In the genomic region with DNA sequence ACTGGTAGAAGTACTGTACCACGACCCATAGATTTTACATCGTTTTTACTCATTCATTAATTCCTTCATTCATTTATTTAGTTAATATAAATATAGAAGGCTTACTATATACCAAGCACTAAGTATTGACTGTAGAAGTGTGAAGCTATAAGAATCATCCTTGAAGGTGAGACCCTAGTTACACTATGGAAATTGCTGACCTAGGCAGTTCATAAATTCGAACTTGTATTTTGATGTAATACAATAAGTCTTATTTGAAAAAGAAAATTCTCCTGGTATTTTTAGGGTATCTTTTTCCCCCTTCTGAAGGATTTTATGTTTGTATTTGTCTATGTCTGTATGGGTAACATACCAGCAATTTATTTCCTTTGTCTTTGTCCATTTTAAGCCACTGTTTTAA, we compare ENCODE assay signal across 20 cellular contexts.
DNase-seq lines count a peak whose midpoint lies in the region; ATAC-seq, FAIRE-seq and TF ChIP-seq lines count a peak whose summit lies in the region.
"Had no signal": no experiment of that assay in that cellular context is flagged by ENCODE, and none has a peak within 500 bp of the region (broad histone marks: within the 10 kb centered on the region; RNA-seq: fewer than 3 reads in every experiment).

No MANE protein-coding gene starts in this region.

- TF ChIP-seq RAD21 in A549 (conservative IDR thresholded peaks at IDR 0.05 in 1 of 2, IDR thresholded peaks at IDR 0.05 in 1 of 2), result no peak
- no peak for TF ChIP-seq RAD21 in IMR-90 (IDR thresholded peaks at IDR 0.05; ENCODE audit: low read length)
- TF ChIP-seq RAD21 in H1 (IDR thresholded peaks at IDR 0.05 in 1 of 2, conservative IDR thresholded peaks at IDR 0.05 in 1 of 2; ENCODE audit: low read depth in 2 of 2, low read length in 2 of 2), result no peak

- H3K4ac ChIP-seq in IMR-90 (ENCODE audit: low read depth, low read length) (no peak overlapping the region), H1 (replicated peaks; ENCODE audit: insufficient read length, low read depth, low read length) (no peak overlapping the region)

- H3K36me3 ChIP-seq in IMR-90 (ENCODE audit: control insufficient read depth, insufficient read depth, low read length) (no peaks in the 10 kb centered on the region), H1 (ENCODE audit: control insufficient read depth in 2 of 4, insufficient read depth in 4 of 4, low read length in 3 of 4) (no peaks in the 10 kb centered on the region)
- H3K36me3 ChIP-seq: BLaER1 treated with 17β-estradiol and CSF1 and Interleukin-3, amounts not matched to agents 10 nM and 100 nM had no signal

- H3K9me3 ChIP-seq in A549 (no peaks in the 10 kb centered on the region), IMR-90 (ENCODE audit: control insufficient read depth, insufficient read depth, low read length) (peaks cover 4% of the 10 kb centered on the region; the same call in 1 of the 2 replicates), H1 (ENCODE audit: insufficient read depth in 2 of 2, low read depth in 1 of 2, low read length in 1 of 2) (no peaks in the 10 kb centered on the region; a peak in 1 of 4 replicates)
- H3K9me3 ChIP-seq: Caco-2 had no signal

- H4K8ac ChIP-seq in IMR-90 (ENCODE audit: low read depth in 2 of 2, low read length in 2 of 2) (no peak overlapping the region), H1 (ENCODE audit: extremely low read depth, insufficient read depth, low read length) (no peak overlapping the region)

- H3K18ac ChIP-seq in IMR-90 (ENCODE audit: low read depth, low read length), result no peak overlapping the region
- H3K18ac ChIP-seq in H1 (ENCODE audit: extremely low read depth, low read length), result no peak overlapping the region

- no peaks in the 10 kb centered on the region for H3K27me3 ChIP-seq in IMR-90 (ENCODE audit: control insufficient read depth, insufficient read depth, low read length)
- H3K27me3 ChIP-seq in H1 (replicated peaks in 1 of 4; ENCODE audit: control insufficient read depth in 3 of 4, extremely low read depth in 1 of 4, insufficient read depth in 3 of 4, low read length in 3 of 4), result no peaks in the 10 kb centered on the region
- H3K27me3 ChIP-seq: BLaER1 treated with 17β-estradiol and CSF1 and Interleukin-3, amounts not matched to agents 10 nM and 100 nM had no signal

- H3K14ac ChIP-seq in IMR-90 (replicated peaks; ENCODE audit: low read depth, low read length) (no peak overlapping the region), H1 (ENCODE audit: insufficient read length) (no peak overlapping the region)

- no TSS peak for BruUV-seq in IMR-90 (replicated peaks; lab: Mats Ljungman, UMichigan)

- POLR2A ChIA-PET in A549 (lab: Yijun Ruan, JAX) (no interaction called here), IMR-90 (lab: Charles Lee; ENCODE audit: unreplicated experiment) (no interaction called here), H1 (lab: Charles Lee; ENCODE audit: partially characterized antibody) (no interaction called here)

- H2AFZ ChIP-seq in IMR-90 (replicated peaks; ENCODE audit: low read length, poor library complexity) (no peak overlapping the region), H1 (ENCODE audit: low read length) (no peak overlapping the region)

- DNase-seq in A549 (ENCODE audit: low read depth in 1 of 2, low spot score in 1 of 2) (no peak), IMR-90 (no peak), H1 (ENCODE audit: low read depth in 1 of 2, low spot score in 2 of 2) (no peak), cerebellum (ENCODE audit: low spot score) (no peak)
- DNase-seq: 8988T; AML-193; Caco-2; Calu3; CD4-positive, alpha-beta T cell; CD8-positive, alpha-beta T cell; DMS79 treated with DMSO at 0.1 percent for 48 hours; GF-D8 had no signal

- H2AK5ac ChIP-seq in IMR-90 (ENCODE audit: low read depth, low read length) (no peak overlapping the region), H1 (ENCODE audit: low read depth, low read length) (no peak overlapping the region)

- TF ChIP-seq POLR2A in A549 (IDR thresholded peaks at IDR 0.05; ENCODE audit: low read length) (no peak), IMR-90 (IDR thresholded peaks at IDR 0.05; ENCODE audit: low read depth, low read length) (no peak), H1 (IDR thresholded peaks at IDR 0.05; ENCODE audit: control extremely low read depth in 1 of 2, low read depth in 2 of 2, low read length in 2 of 2) (no peak)

- no peak overlapping the region for H3K23ac ChIP-seq in IMR-90 (ENCODE audit: low read depth, low read length)
- H3K23ac ChIP-seq in H1 (ENCODE audit: insufficient read length), result no peak overlapping the region

- H2AK9ac ChIP-seq in IMR-90 (replicated peaks; ENCODE audit: low read depth, low read length, poor library complexity), result no peak overlapping the region

- H3K79me1 ChIP-seq in IMR-90 (ENCODE audit: low read depth in 1 of 2, low read length in 2 of 2) (no peaks in the 10 kb centered on the region), H1 (ENCODE audit: low read depth, low read length) (no peaks in the 10 kb centered on the region)

- ATAC-seq in A549, result no peak
- ATAC-seq in IMR-90 (ENCODE audit: low read depth), result no peak
- no peak for ATAC-seq in HG02938 (IDR thresholded peaks at IDR 0.05; ENCODE audit: unreplicated experiment)
- ATAC-seq: CD8-positive, alpha-beta T cell had no signal

- TF ChIP-seq EP300 in A549 (IDR thresholded peaks at IDR 0.05) (no peak), H1 (IDR thresholded peaks at IDR 0.05; ENCODE audit: borderline replicate concordance in 1 of 2, low read depth in 2 of 2, low read length in 2 of 2) (no peak)

- no peaks in the 10 kb centered on the region for H4K20me1 ChIP-seq in IMR-90 (ENCODE audit: insufficient read depth, low read length)
- no peaks in the 10 kb centered on the region for H4K20me1 ChIP-seq in H1 (replicated peaks in 1 of 2; ENCODE audit: control insufficient read depth in 1 of 2, insufficient read depth in 2 of 2, low read length in 2 of 2)
- H4K20me1 ChIP-seq: BLaER1 treated with 17β-estradiol and CSF1 and Interleukin-3, amounts not matched to agents 10 nM and 100 nM had no signal

- no peak overlapping the region for H3K27ac ChIP-seq in A549
- no peak overlapping the region for H3K27ac ChIP-seq in IMR-90 (ENCODE audit: insufficient read depth, low read length)
- H3K27ac ChIP-seq in H1 (ENCODE audit: low read depth, low read length), result no peak overlapping the region
- H3K27ac ChIP-seq: BLaER1 treated with 17β-estradiol and CSF1 and Interleukin-3, amounts not matched to agents 10 nM and 100 nM; C4-2B had no signal

- no peaks in the 10 kb centered on the region for H3K23me2 ChIP-seq in H1 (ENCODE audit: low read depth, low read length)

- no peaks in the 10 kb centered on the region for H3K79me2 ChIP-seq in H1 (ENCODE audit: control insufficient read depth in 1 of 2, insufficient read depth in 2 of 2, low read length in 2 of 2)

- H2BK15ac ChIP-seq in IMR-90 (ENCODE audit: low read depth, low read length) (no peak overlapping the region), H1 (ENCODE audit: low read length) (no peak overlapping the region)

- in situ Hi-C loops in IMR-90 (cut with MboI; ENCODE audit: low sequenced_read_pairs), result no loop called here

- TF ChIP-seq CTCF in A549 (IDR thresholded peaks at IDR 0.05) (no peak), IMR-90 (conservative IDR thresholded peaks at IDR 0.05; ENCODE audit: low read depth, low read length) (no peak), H1 (IDR thresholded peaks at IDR 0.05; ENCODE audit: control extremely low read depth in 1 of 3, insufficient read depth in 1 of 3, low read depth in 1 of 3, low read length in 3 of 3) (no peak)

- FAIRE-seq in A549 (lab: Jason Lieb, UNC), result no peak
- FAIRE-seq in H1 (lab: Jason Lieb, UNC), result no peak
- FAIRE-seq: A204.1, D721Med, G401.6, GM12891, GM19239 had no signal

- H3K4me2 ChIP-seq in A549, result no peak overlapping the region
- H3K4me2 ChIP-seq in IMR-90 (ENCODE audit: low read depth, low read length), result no peak overlapping the region
- no peak overlapping the region for H3K4me2 ChIP-seq in H1 (ENCODE audit: insufficient read depth in 1 of 2, low read depth in 2 of 2, low read length in 2 of 2)
- H3K4me2 ChIP-seq: BLaER1 treated with 17β-estradiol and CSF1 and Interleukin-3, amounts not matched to agents 10 nM and 100 nM had no signal

- no peaks in the 10 kb centered on the region for H3K9me1 ChIP-seq in IMR-90 (ENCODE audit: insufficient read depth, low read length)

- H3K4me3 ChIP-seq in A549 (no peak overlapping the region), IMR-90 (ENCODE audit: insufficient read depth, low read depth, low read length) (no peak overlapping the region), H1 (ENCODE audit: extremely low read depth in 1 of 4, insufficient read depth in 2 of 4, low read depth in 3 of 4, low read length in 4 of 4) (no peak overlapping the region)
- H3K4me3 ChIP-seq: BLaER1 treated with 17β-estradiol and CSF1 and Interleukin-3, amounts not matched to agents 10 nM and 100 nM had no signal

- H4K91ac ChIP-seq in IMR-90 (ENCODE audit: insufficient read depth, low read depth, low read length), result no peak overlapping the region
- H4K91ac ChIP-seq in H1 (replicated peaks; ENCODE audit: insufficient read length, low read length), result no peak overlapping the region

- H4K5ac ChIP-seq in IMR-90 (ENCODE audit: low read depth, low read length), result no peak overlapping the region
- H4K5ac ChIP-seq in H1 (ENCODE audit: insufficient read length, low read depth, low read length), result no peak overlapping the region

- no peaks in the 10 kb centered on the region for H3K4me1 ChIP-seq in A549
- H3K4me1 ChIP-seq in IMR-90 (ENCODE audit: control insufficient read depth, insufficient read depth, low read length), result no peaks in the 10 kb centered on the region
- no peaks in the 10 kb centered on the region for H3K4me1 ChIP-seq in H1 (replicated peaks in 1 of 4; ENCODE audit: control insufficient read depth in 3 of 4, insufficient read depth in 4 of 4, low read length in 3 of 4)
- H3K4me1 ChIP-seq: BLaER1 treated with 17β-estradiol and CSF1 and Interleukin-3, amounts not matched to agents 10 nM and 100 nM; Caco-2 had no signal

- dilution Hi-C loops in IMR-90 (cut with HindIII; ENCODE audit: low sequenced_read_pairs, unreplicated experiment), result no loop called here

- H2BK5ac ChIP-seq in IMR-90 (ENCODE audit: low read depth, low read length, poor library complexity, severe bottlenecking) (no peak overlapping the region), H1 (ENCODE audit: low read depth, low read length) (no peak overlapping the region)

- no peak overlapping the region for H2BK120ac ChIP-seq in IMR-90 (ENCODE audit: low read depth, low read length)
- H2BK120ac ChIP-seq in H1 (replicated peaks; ENCODE audit: low read depth, low read length), result no peak overlapping the region

- H3K56ac ChIP-seq in IMR-90 (ENCODE audit: extremely low read depth, insufficient read depth, low read length), result no peak overlapping the region
- no peak overlapping the region for H3K56ac ChIP-seq in H1 (replicated peaks; ENCODE audit: insufficient read length, low read depth, low read length)

- no peak overlapping the region for H2BK20ac ChIP-seq in IMR-90 (ENCODE audit: low read depth, low read length)
- H2BK20ac ChIP-seq in H1 (ENCODE audit: low read length), result no peak overlapping the region

- CTCF ChIA-PET in A549 (lab: Yijun Ruan, JAX) (no interaction called here), IMR-90 (lab: Yijun Ruan, JAX) (no interaction called here), H1 (lab: Charles Lee; ENCODE audit: partially characterized antibody) (no interaction called here)

- no peak overlapping the region for H2BK12ac ChIP-seq in H1 (ENCODE audit: low read depth, low read length)

- WGBS in A549 (ENCODE audit: missing lambda C conversion rate), result 2% methylated on average over 3 of the region's 3 CpGs
- no CpG with 5 or more reads among the region's 3 CpGs for WGBS in IMR-90 (ENCODE audit: extremely low coverage in 2 of 2, insufficient read length in 1 of 2), 2 experiments
- WGBS in H1 (ENCODE audit: extremely low coverage in 1 of 2, insufficient coverage in 1 of 2, insufficient read length in 1 of 2, insufficient replicate concordance in 2 of 2, low coverage in 1 of 2, low lambda C conversion rate in 2 of 2, missing lambda C conversion rate in 1 of 2), 2 experiments, result 95% methylated on average over 3 of the region's 3 CpGs; no CpG with 5 or more reads in 1 of the 2 experiments

- H3K9ac ChIP-seq in IMR-90 (ENCODE audit: low read depth, low read length) (no peak overlapping the region), H1 (replicated peaks in 1 of 4; ENCODE audit: extremely low read depth in 1 of 4, low read depth in 3 of 4, low read length in 3 of 4) (no peak overlapping the region)
- H3K9ac ChIP-seq: BLaER1 treated with 17β-estradiol and CSF1 and Interleukin-3, amounts not matched to agents 10 nM and 100 nM had no signal

- intact Hi-C loops in IMR-90 (cut with micrococcal nuclease), result no loop called here
